21 cellular contexts compared by ENCODE assay signal in genomic region chr17:37834168-37834567, GRCh38.
"Had no signal": no experiment of that assay in that cellular context is flagged by ENCODE, and none has a peak within 500 bp of the region (broad histone marks: within the 10 kb centered on the region; RNA-seq: fewer than 3 reads in every experiment).

No MANE protein-coding gene starts in this region.

- H3K9me3 ChIP-seq: mucosa of descending colon, ovary, right atrium auricular region, tibial artery, upper lobe of right lung, vagina had no signal

- H3K4me2 ChIP-seq: hepatocyte had no signal

- ATAC-seq: left lobe of liver; mucosa of descending colon; naive thymus-derived CD8-positive, alpha-beta T cell; upper lobe of right lung had no signal

- DNase-seq: foreskin melanocyte; head of caudate nucleus; kidney glomerular epithelial cell; mammary epithelial cell; mucosa of descending colon; naive thymus-derived CD8-positive, alpha-beta T cell; nucleus accumbens; ovary; small intestine; stimulated activated CD4-positive, alpha-beta T cell treated with anti-CD3 and anti-CD28 coated beads, Interleukin-12 subunit alpha, Interleukin-12 subunit beta, amount 100 ng/mL, for 4 hours; tibial artery; upper lobe of right lung had no signal

- H3K4me1 ChIP-seq: right atrium auricular region, tibial artery, upper lobe of right lung, vagina had no signal

- H3K36me3 Mint-ChIP-seq: naive thymus-derived CD8-positive, alpha-beta T cell; stimulated activated effector memory CD8-positive, alpha-beta T cell treated with anti-CD3 and anti-CD28 coated beads, Interleukin-12 subunit alpha, Interleukin-12 subunit beta, amount 100 ng/mL, for 72 hours had no signal

- H3K79me2 ChIP-seq: hepatocyte had no signal

- H3K27me3 ChIP-seq: hepatocyte, ovary, right atrium auricular region, vagina had no signal

- H2AFZ ChIP-seq: hepatocyte had no signal

- H3K4me3 Mint-ChIP-seq: dendritic cell treated with granulocyte-macrophage colony-stimulating factor and Interleukin-4, amounts not matched to agents 40 ng/mL and 50 ng/mL, for 4 days; naive thymus-derived CD8-positive, alpha-beta T cell; neural crest cell; stimulated activated naive CD8-positive, alpha-beta T cell treated with anti-CD3 and anti-CD28 coated beads, Interleukin-15, Interleukin-2, amounts not matched to agents 100 ng/mL and 50 ng/mL, for 24 hours had no signal

- H3K27ac ChIP-seq: hepatocyte, ovary, right atrium auricular region, tibial artery, upper lobe of right lung, vagina had no signal

- H3K27ac Mint-ChIP-seq: stimulated activated naive CD8-positive, alpha-beta T cell treated with anti-CD3 and anti-CD28 coated beads, Interleukin-15, Interleukin-2, amounts not matched to agents 100 ng/mL and 50 ng/mL, for 24 hours had no signal

- H3K9me3 Mint-ChIP-seq: dendritic cell treated with granulocyte-macrophage colony-stimulating factor and Interleukin-4, amounts not matched to agents 40 ng/mL and 50 ng/mL, for 4 days; naive thymus-derived CD8-positive, alpha-beta T cell; neural crest cell; stimulated activated effector memory CD8-positive, alpha-beta T cell treated with anti-CD3 and anti-CD28 coated beads, Interleukin-12 subunit alpha, Interleukin-12 subunit beta, amount 100 ng/mL, for 72 hours; stimulated activated naive CD8-positive, alpha-beta T cell treated with anti-CD3 and anti-CD28 coated beads, Interleukin-15, Interleukin-2, amounts not matched to agents 100 ng/mL and 50 ng/mL, for 24 hours had no signal

- FAIRE-seq: islet of Langerhans, small intestine had no signal

- H3K36me3 ChIP-seq: ovary, right atrium auricular region, tibial artery, upper lobe of right lung, vagina had no signal

- H3K4me3 ChIP-seq: hepatocyte, mucosa of descending colon, ovary, right atrium auricular region, tibial artery, upper lobe of right lung, vagina had no signal
